11 cellular contexts compared by ENCODE assay signal in genomic region chr7:15686957-15687644, GRCh38. TPM values are rescaled to one million over a fixed set of nuclear protein-coding genes. Genes with fewer than 3 reads are reported as not detected.
DNase-seq lines count a peak whose midpoint lies in the region; ATAC-seq and TF ChIP-seq lines count a peak whose summit lies in the region.
"Had no signal": no experiment of that assay in that cellular context is flagged by ENCODE, and none has a peak within 500 bp of the region (broad histone marks: within the 10 kb centered on the region; RNA-seq: fewer than 3 reads in every experiment).

No MANE protein-coding gene starts in this region.

- no peak for TF ChIP-seq RAD21 in SK-N-SH (IDR thresholded peaks at IDR 0.05; ENCODE audit: low read length)

- POLR2A ChIA-PET in SK-N-SH (lab: Yijun Ruan, JAX): interaction anchor here (0.6 kb wide), 1 partner anchor 112 kb away, joined by 3 read pairs; no protein-coding TSS in a partner anchor

- ATAC-seq in left ventricle myocardium superior (peak; percentile 2), GM19328 (IDR thresholded peaks at IDR 0.05; ENCODE audit: unreplicated experiment) (no peak), HG03039 (IDR thresholded peaks at IDR 0.05; ENCODE audit: unreplicated experiment) (no peak)

- TF ChIP-seq EP300 in SK-N-SH (IDR thresholded peaks at IDR 0.05; ENCODE audit: borderline replicate concordance in 1 of 2, low read depth in 1 of 2, low read length in 1 of 2): no peak

- CTCF ChIA-PET in SK-N-SH (lab: Yijun Ruan, JAX): interaction anchor here (0.7 to 4.8 kb wide), 4 partner anchors 8 to 986 kb away, joined by 3 to 32 read pairs (median 4); no protein-coding TSS in a partner anchor

- H4K20me1 ChIP-seq in SK-N-SH (ENCODE audit: insufficient read depth): no peaks in the 10 kb centered on the region

- peak overlapping the region; percentile 57 for H3K4me3 ChIP-seq in AG09309 (ENCODE audit: control insufficient read depth, low read depth, low read length)
- H3K4me3 ChIP-seq in SK-N-SH (ENCODE audit: low read depth in 2 of 2, low read length in 1 of 2): no peak overlapping the region
- H3K4me3 ChIP-seq in parathyroid adenoma (ENCODE audit: low read depth, low read length): peak overlapping the region; percentile 40
- H3K4me3 ChIP-seq: MG63 had no signal

- intact Hi-C loops in left ventricle myocardium superior (cut with micrococcal nuclease): loop anchor here (10.0 kb wide), 1 partner anchor 378 kb away; no protein-coding TSS in a partner anchor

- H3K9ac ChIP-seq in SK-N-SH: no peak overlapping the region
- H3K9ac ChIP-seq in parathyroid adenoma: no peak overlapping the region

- H3K9me3 ChIP-seq in SK-N-SH (no peaks in the 10 kb centered on the region), parathyroid adenoma (ENCODE audit: control insufficient read depth, low read length) (peaks cover 5% of the 10 kb centered on the region)
- H3K9me3 ChIP-seq: MG63 had no signal

- H3K9me2 ChIP-seq in SK-N-SH: no peaks in the 10 kb centered on the region

- H3K4me2 ChIP-seq in SK-N-SH (0 out of 2 replicates have a peak overlapping the region, but pooled peaks have one; percentile 5), parathyroid adenoma (ENCODE audit: low read length) (peak overlapping the region; percentile 55)

- no peak for DNase-seq in AG09309 (ENCODE audit: low read depth)
- DNase-seq in SK-N-SH: peak; percentile 17
- DNase-seq in left ventricle myocardium superior: peak; percentile 34
- no peak for DNase-seq in activated gamma-delta T cell treated with Interleukin-2 at 50 U/mL for 16 hours
- DNase-seq in NCI-H146 (lab: John Stamatoyannopoulos, UW): no peak
- DNase-seq: CD4-positive, CD25-positive, alpha-beta regulatory T cell had no signal

- H3K79me2 ChIP-seq in SK-N-SH (ENCODE audit: insufficient read depth) (no peaks in the 10 kb centered on the region), parathyroid adenoma (no peaks in the 10 kb centered on the region)

- H3K36me3 ChIP-seq in SK-N-SH (replicated peaks in 1 of 2; ENCODE audit: control insufficient read depth in 1 of 2, insufficient read depth in 2 of 2, low read length in 1 of 2): peaks cover 0 to 3% of the 10 kb centered on the region in 2 experiments
- H3K36me3 ChIP-seq in parathyroid adenoma (ENCODE audit: control insufficient read depth, insufficient read depth, low read length): no peaks in the 10 kb centered on the region
- H3K36me3 ChIP-seq: MG63 had no signal

- H3F3A ChIP-seq in SK-N-SH (replicated peaks; ENCODE audit: insufficient read depth): no peaks in the 10 kb centered on the region

- H3K27me3 ChIP-seq in SK-N-SH (ENCODE audit: insufficient read depth) (peaks cover 48% of the 10 kb centered on the region), parathyroid adenoma (ENCODE audit: control insufficient read depth, insufficient read depth, low read length) (no peaks in the 10 kb centered on the region)

- no peak overlapping the region for H2AFZ ChIP-seq in SK-N-SH (ENCODE audit: low read depth)
- H2AFZ ChIP-seq in parathyroid adenoma: no peak overlapping the region

- H3K27ac ChIP-seq in SK-N-SH (ENCODE audit: low read depth in 2 of 2, low read length in 1 of 2) (no peak overlapping the region), parathyroid adenoma (peak overlapping the region; percentile 15)

- 15% methylated on average over 32 of the region's 32 CpGs for WGBS in SK-N-SH (ENCODE audit: low lambda C conversion rate)

- H3K4me1 ChIP-seq in SK-N-SH (ENCODE audit: control insufficient read depth in 1 of 2, insufficient read depth in 2 of 2, low read depth in 1 of 2, low read length in 1 of 2) (no peaks in the 10 kb centered on the region; a peak in 1 of 4 replicates), parathyroid adenoma (no peaks in the 10 kb centered on the region)

- no peak for TF ChIP-seq CTCF in AG09309 (IDR thresholded peaks at IDR 0.05; ENCODE audit: control insufficient read depth, insufficient read depth, low read depth, low read length, missing control alignments)
- no peak for TF ChIP-seq CTCF in SK-N-SH (IDR thresholded peaks at IDR 0.05)
- TF ChIP-seq CTCF in parathyroid adenoma (IDR thresholded peaks at IDR 0.05): no peak

TF ChIP-seq in SK-N-SH, 30 proteins besides CTCF, POLR2A, EP300 and RAD21:
- TF ChIP-seq PBX3 (IDR thresholded peaks at IDR 0.05) (no peak), CHD2 (IDR thresholded peaks at IDR 0.05; ENCODE audit: low read length, partially characterized antibody) (no peak), USF1 (IDR thresholded peaks at IDR 0.05; ENCODE audit: borderline replicate concordance, low read depth) (no peak), NRF1 (IDR thresholded peaks at IDR 0.05; ENCODE audit: low read depth, low read length) (no peak), RXRA (IDR thresholded peaks at IDR 0.05; ENCODE audit: borderline replicate concordance, low read depth) (no peak), YY1 (IDR thresholded peaks at IDR 0.05; ENCODE audit: low read depth) (no peak), RCOR1 (IDR thresholded peaks at IDR 0.05; ENCODE audit: low read length) (no peak), SMC3 (IDR thresholded peaks at IDR 0.05; ENCODE audit: low read depth, low read length) (no peak), POLR2AphosphoS5 (IDR thresholded peaks at IDR 0.05; ENCODE audit: low read depth, low read length) (no peak), TEAD4 (IDR thresholded peaks at IDR 0.05; ENCODE audit: borderline replicate concordance, insufficient read depth) (no peak), NFIC (IDR thresholded peaks at IDR 0.05; ENCODE audit: borderline replicate concordance) (no peak), MXI1 (IDR thresholded peaks at IDR 0.05; ENCODE audit: low read depth, low read length) (no peak)
- TF ChIP-seq, protein P1, sequence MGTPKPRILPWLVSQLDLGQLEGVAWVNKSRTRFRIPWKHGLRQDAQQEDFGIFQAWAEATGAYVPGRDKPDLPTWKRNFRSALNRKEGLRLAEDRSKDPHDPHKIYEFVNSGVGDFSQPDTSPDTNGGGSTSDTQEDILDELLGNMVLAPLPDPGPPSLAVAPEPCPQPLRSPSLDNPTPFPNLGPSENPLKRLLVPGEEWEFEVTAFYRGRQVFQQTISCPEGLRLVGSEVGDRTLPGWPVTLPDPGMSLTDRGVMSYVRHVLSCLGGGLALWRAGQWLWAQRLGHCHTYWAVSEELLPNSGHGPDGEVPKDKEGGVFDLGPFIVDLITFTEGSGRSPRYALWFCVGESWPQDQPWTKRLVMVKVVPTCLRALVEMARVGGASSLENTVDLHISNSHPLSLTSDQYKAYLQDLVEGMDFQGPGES (IDR thresholded peaks at IDR 0.05; ENCODE audit: low read depth, low read length): no peak

RNA-seq across cellular contexts. Expression of gene MEOX2, which starts 0.6 kb away (rescaled TPM):
- polyA plus RNA-seq in SK-N-SH (2012; rRNA removed): not detected in 2 replicates
- not detected in 2 replicates for polyA plus RNA-seq in SK-N-SH (2012; cell fraction: cytosol; rRNA removed)
- polyA plus RNA-seq in SK-N-SH (2012; cell fraction: nucleus; rRNA removed): not detected in 2 replicates
- total RNA-seq in left ventricle myocardium superior: 11.2 TPM
- total RNA-seq: activated CD8-positive, alpha-beta memory T cell treated with anti-CD3 and anti-CD28 coated beads for 36 hours; CD4-positive, CD25-positive, alpha-beta regulatory T cell had no signal
- polyA plus RNA-seq: CD4-positive, CD25-positive, alpha-beta regulatory T cell had no signal

Comparison
In these comparisons a context has a peak if more than half of its experiments do, and no peak if none do; other contexts are left out.
1. DNase-seq: peak in SK-N-SH (single experiment) and left ventricle myocardium superior (single experiment); none in AG09309 (single experiment), activated gamma-delta T cell treated with Interleukin-2 at 50 U/mL for 16 hours (single experiment) and NCI-H146 (single experiment).
2. H3K4me3 ChIP-seq: peak in AG09309 (single experiment) and parathyroid adenoma (single experiment); none in SK-N-SH (0 of 2).